Comparison of ENCODE assay signal across 25 cellular contexts in the genomic region with DNA sequence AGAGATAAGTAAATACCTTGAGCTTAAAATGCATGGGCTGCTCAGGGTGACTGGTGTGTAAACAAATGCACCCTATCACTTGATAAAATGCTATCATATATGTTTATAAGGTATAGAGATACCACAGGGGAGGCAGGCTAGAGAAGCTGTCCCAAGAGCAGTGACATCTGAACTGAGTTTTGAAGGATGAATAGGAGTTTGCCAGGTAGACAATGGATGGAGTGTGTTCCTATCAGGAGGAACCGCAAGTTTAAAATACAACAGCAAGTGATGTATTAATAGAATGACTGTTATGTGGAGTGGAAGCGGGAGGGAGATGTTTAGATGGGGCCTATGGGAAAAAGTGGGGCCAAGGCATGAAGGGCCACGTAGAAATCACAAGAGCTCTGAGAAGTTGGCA. TPM values are rescaled to one million over a fixed set of nuclear protein-coding genes. Genes with fewer than 3 reads are reported as not detected.
DNase-seq lines count a peak whose midpoint lies in the region; ATAC-seq and TF ChIP-seq lines count a peak whose summit lies in the region.
"Had no signal": no experiment of that assay in that cellular context is flagged by ENCODE, and none has a peak within 500 bp of the region (broad histone marks: within the 10 kb centered on the region; RNA-seq: fewer than 3 reads in every experiment).

No MANE protein-coding gene starts in this region.

- H3K27ac Mint-ChIP-seq in activated CD8-positive, alpha-beta memory T cell treated with anti-CD3 and anti-CD28 coated beads, Interleukin-2, amount 10 ng/mL, durations not matched to agents 7 days and 5 days: peak overlapping the region; percentile 45
- peak overlapping the region; percentile 93 for H3K27ac Mint-ChIP-seq in activated B cell treated with CpG ODN at 0.5 μM for 24 hours
- peak overlapping the region; percentile 43 for H3K27ac Mint-ChIP-seq in memory B cell

- TF ChIP-seq CTCF in HEK293 (tag by site-specific recombination; IDR thresholded peaks at IDR 0.05) (no peak), activated B cell treated with CpG ODN at 0.5 μM for 24 hours (IDR thresholded peaks at IDR 0.05) (no peak), left lung (IDR thresholded peaks at IDR 0.05) (no peak)

- DNase-seq in activated CD8-positive, alpha-beta memory T cell treated with anti-CD3 and anti-CD28 coated beads, Interleukin-2, amount 10 ng/mL, durations not matched to agents 7 days and 5 days: no peak
- DNase-seq in activated CD8-positive, alpha-beta memory T cell treated with anti-CD3 and anti-CD28 coated beads, Interleukin-2, amount 50 U/mL, for 48 hours: no peak
- DNase-seq in activated B cell treated with CpG ODN at 0.5 μM for 24 hours: no peak
- DNase-seq in memory B cell (ENCODE audit: low spot score in 2 of 2): no peak
- no peak for DNase-seq in Right ventricle myocardium inferior (ENCODE audit: missing footprints)
- DNase-seq in left lung: no peak
- DNase-seq: AML-193, C1 segment of cervical spinal cord, Calu3, DMS79 treated with DMSO at 0.1 percent for 48 hours, GF-D8, KG1, MM.1S, NCI-H1048, NCI-H1417, NCI-H1694, NCI-H2029 treated with DMSO at 0.1 percent for 48 hours, NCI-H446 treated with DMSO at 0.1 percent for 48 hours, NCI-H526, NCI-H82, RPMI8226, SHP77 treated with DMSO at 0.1 percent for 48 hours had no signal

- peaks cover 0 to 3% of the 10 kb centered on the region in 2 experiments; a peak in 2 of 3 replicates for H3K36me3 ChIP-seq in HEK293 (ENCODE audit: control insufficient read depth in 2 of 2, insufficient read depth in 1 of 2, low read length in 2 of 2)
- H3K36me3 ChIP-seq in left lung: peaks cover 0 to 57% of the 10 kb centered on the region in 2 donors

- H3K9me3 ChIP-seq in HEK293 (ENCODE audit: control insufficient read depth, insufficient read depth, low read depth, low read length): no peaks in the 10 kb centered on the region
- no peaks in the 10 kb centered on the region for H3K9me3 ChIP-seq in left lung

- POLR2A ChIA-PET in HEK293 (lab: Yijun Ruan, JAX) (no interaction called here), activated B cell treated with CpG ODN at 0.5 μM for 24 hours (lab: Charles Lee) (interaction anchor here (1.1 to 2.9 kb wide), 3 partner anchors 39 to 40 kb away, joined by 3 to 7 read pairs (median 6); a partner anchor contains a TSS)

- H3K4me3 Mint-ChIP-seq in activated CD8-positive, alpha-beta memory T cell treated with anti-CD3 and anti-CD28 coated beads, Interleukin-2, amount 10 ng/mL, durations not matched to agents 7 days and 5 days: no peak overlapping the region
- H3K4me3 Mint-ChIP-seq in activated B cell treated with CpG ODN at 0.5 μM for 24 hours (peak overlapping the region; percentile 42), memory B cell (no peak overlapping the region)

- H3K27me3 Mint-ChIP-seq in activated CD8-positive, alpha-beta memory T cell treated with anti-CD3 and anti-CD28 coated beads, Interleukin-2, amount 10 ng/mL, durations not matched to agents 7 days and 5 days: no peaks in the 10 kb centered on the region
- H3K27me3 Mint-ChIP-seq in activated B cell treated with CpG ODN at 0.5 μM for 24 hours (no peaks in the 10 kb centered on the region), memory B cell (no peaks in the 10 kb centered on the region)

- intact Hi-C loops in activated B cell treated with CpG ODN at 0.5 μM for 24 hours (cut with micrococcal nuclease): no loop called here
- intact Hi-C loops in Right ventricle myocardium inferior (cut with DNase I): no loop called here
- intact Hi-C loops in left lung (cut with DNase I): no loop called here

- no peak overlapping the region for H3K27ac ChIP-seq in HEK293 (ENCODE audit: extremely low read depth, low read depth, low read length)
- H3K27ac ChIP-seq in left lung: no peak overlapping the region

- peaks cover 17% of the 10 kb centered on the region for H3K4me1 Mint-ChIP-seq in activated CD8-positive, alpha-beta memory T cell treated with anti-CD3 and anti-CD28 coated beads, Interleukin-2, amount 10 ng/mL, durations not matched to agents 7 days and 5 days
- H3K4me1 Mint-ChIP-seq in activated B cell treated with CpG ODN at 0.5 μM for 24 hours (peaks cover 53% of the 10 kb centered on the region), memory B cell (peaks cover 16% of the 10 kb centered on the region)

- H3K27me3 ChIP-seq in left lung: no peaks in the 10 kb centered on the region

- no peaks in the 10 kb centered on the region for H3K9me3 Mint-ChIP-seq in activated CD8-positive, alpha-beta memory T cell treated with anti-CD3 and anti-CD28 coated beads, Interleukin-2, amount 10 ng/mL, durations not matched to agents 7 days and 5 days (ENCODE audit: low read depth)
- no peaks in the 10 kb centered on the region for H3K9me3 Mint-ChIP-seq in activated B cell treated with CpG ODN at 0.5 μM for 24 hours
- no peaks in the 10 kb centered on the region for H3K9me3 Mint-ChIP-seq in memory B cell

- no peak for ATAC-seq in activated CD8-positive, alpha-beta memory T cell treated with anti-CD3 and anti-CD28 coated beads, Interleukin-2, amount 10 ng/mL, durations not matched to agents 7 days and 5 days
- ATAC-seq in activated B cell treated with CpG ODN at 0.5 μM for 24 hours (ENCODE audit: low read depth): no peak
- ATAC-seq in memory B cell (ENCODE audit: low read depth): no peak
- ATAC-seq in Right ventricle myocardium inferior: no peak
- no peak for ATAC-seq in left lung
- no peak for ATAC-seq in HG02623 (IDR thresholded peaks at IDR 0.05; ENCODE audit: unreplicated experiment)
- ATAC-seq: HCT116 had no signal

- CTCF ChIA-PET in activated CD8-positive, alpha-beta memory T cell treated with anti-CD3 and anti-CD28 coated beads, Interleukin-2, amount 10 ng/mL, durations not matched to agents 7 days and 5 days (lab: Charles Lee): no interaction called here
- CTCF ChIA-PET in HEK293 (lab: Yijun Ruan, JAX) (no interaction called here), activated B cell treated with CpG ODN at 0.5 μM for 24 hours (lab: Charles Lee) (interaction anchor here (0.8 to 1.2 kb wide), 2 partner anchors 16 to 40 kb away, joined by 3 to 4 read pairs; no protein-coding TSS in a partner anchor)

- H3K4me3 ChIP-seq in HEK293 (ENCODE audit: low read depth, low read length) (no peak overlapping the region), left lung (no peak overlapping the region)

- H3K4me1 ChIP-seq in HEK293 (ENCODE audit: control insufficient read depth, insufficient read depth, low read length) (no peaks in the 10 kb centered on the region), left lung (no peaks in the 10 kb centered on the region)

- peaks cover 13% of the 10 kb centered on the region for H3K36me3 Mint-ChIP-seq in activated CD8-positive, alpha-beta memory T cell treated with anti-CD3 and anti-CD28 coated beads, Interleukin-2, amount 10 ng/mL, durations not matched to agents 7 days and 5 days
- peaks cover 23% of the 10 kb centered on the region for H3K36me3 Mint-ChIP-seq in activated B cell treated with CpG ODN at 0.5 μM for 24 hours (ENCODE audit: low read depth)
- H3K36me3 Mint-ChIP-seq in memory B cell: peaks cover 10% of the 10 kb centered on the region

TF ChIP-seq in HEK293, 187 proteins besides CTCF, POLR2A, EP300 and RAD21:
- TF ChIP-seq ZFP3 (tag by site-specific recombination; IDR thresholded peaks at IDR 0.05; ENCODE audit: low read depth) (peak; percentile 87), ZNF133 (tag by site-specific recombination; IDR thresholded peaks at IDR 0.05) (no peak), ZNF629 (tag by site-specific recombination; IDR thresholded peaks at IDR 0.05) (no peak), PRDM1 (tag by site-specific recombination; IDR thresholded peaks at IDR 0.05) (no peak), ZNF239 (tag by site-specific recombination; IDR thresholded peaks at IDR 0.05) (no peak)

RNA-seq across cellular contexts. Expression of a gene that starts 38.7 kb away (rescaled TPM):
- total RNA-seq in activated CD8-positive, alpha-beta memory T cell treated with anti-CD3 and anti-CD28 coated beads, Interleukin-2, amount 10 ng/mL, durations not matched to agents 7 days and 5 days: 10 to 100 TPM; 79.4 to 81.9 TPM
- total RNA-seq in activated B cell treated with CpG ODN at 0.5 μM for 24 hours (116 and 121 TPM in 2 replicates), Right ventricle myocardium inferior (108 TPM), left lung (10 to 100 TPM; 83.2 to 90.5 TPM)

RNA-seq across cellular contexts. Expression of a gene that starts 40.6 kb away (rescaled TPM):
- total RNA-seq in activated CD8-positive, alpha-beta memory T cell treated with anti-CD3 and anti-CD28 coated beads, Interleukin-2, amount 10 ng/mL, durations not matched to agents 7 days and 5 days: 1 to 10 TPM; 6.5 to 7.4 TPM
- total RNA-seq in activated B cell treated with CpG ODN at 0.5 μM for 24 hours: 9.2 and 10.1 TPM in 2 replicates
- 1.8 TPM for total RNA-seq in Right ventricle myocardium inferior
- 1 to 10 TPM; 4.9 to 5.2 TPM for total RNA-seq in left lung

RNA-seq across cellular contexts. Expression of a gene that starts 52.3 kb away (rescaled TPM):
- 10 to 100 TPM; 11.9 to 15.6 TPM for total RNA-seq in activated CD8-positive, alpha-beta memory T cell treated with anti-CD3 and anti-CD28 coated beads, Interleukin-2, amount 10 ng/mL, durations not matched to agents 7 days and 5 days
- total RNA-seq in activated B cell treated with CpG ODN at 0.5 μM for 24 hours: 6.8 and 7.7 TPM in 2 replicates
- total RNA-seq in Right ventricle myocardium inferior: 11.4 TPM
- 10 to 100 TPM; 25.4 to 47.5 TPM for total RNA-seq in left lung

Comparison
In these comparisons a context has a peak if more than half of its experiments do, and no peak if none do; other contexts are left out.
1. H3K27ac Mint-ChIP-seq: peak in every context shown above with its lines; median percentile 93 in activated B cell treated with CpG ODN at 0.5 μM for 24 hours; 45 in activated CD8-positive, alpha-beta memory T cell treated with anti-CD3 and anti-CD28 coated beads, Interleukin-2, amount 10 ng/mL, durations not matched to agents 7 days and 5 days; 43 in memory B cell.